In the genomic region with DNA sequence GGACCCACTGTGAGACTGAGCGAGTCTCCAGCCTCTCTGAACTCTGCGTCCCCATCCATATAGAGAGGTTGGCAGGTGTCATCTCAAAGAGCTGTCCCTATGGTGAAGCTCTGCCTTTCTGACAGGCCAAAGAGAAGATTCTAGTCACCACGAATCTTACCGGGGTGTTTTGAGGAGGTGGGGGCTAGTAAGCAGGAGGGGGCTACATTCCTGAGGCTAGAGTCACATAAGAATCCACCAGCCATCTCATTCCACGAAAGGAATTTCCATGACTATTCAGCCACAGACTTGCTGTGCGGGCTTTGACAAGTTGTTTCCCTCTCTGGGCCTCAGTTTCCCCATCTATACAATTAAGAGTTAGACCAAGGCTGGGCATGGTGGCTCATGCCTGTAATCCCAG, we compare ENCODE assay signal across 14 cellular contexts. TPM values are rescaled to one million over a fixed set of nuclear protein-coding genes. Genes with fewer than 3 reads are reported as not detected.
DNase-seq lines count a peak whose midpoint lies in the region; ATAC-seq, FAIRE-seq and TF ChIP-seq lines count a peak whose summit lies in the region.
"Had no signal": no experiment of that assay in that cellular context is flagged by ENCODE, and none has a peak within 500 bp of the region (broad histone marks: within the 10 kb centered on the region; RNA-seq: fewer than 3 reads in every experiment).

No MANE protein-coding gene starts in this region.

- no peak for TF ChIP-seq CTCF in astrocyte (IDR thresholded peaks at IDR 0.05; ENCODE audit: insufficient read depth, low read depth, low read length)
- TF ChIP-seq CTCF in smooth muscle cell (IDR thresholded peaks at IDR 0.05; ENCODE audit: borderline replicate concordance, insufficient read depth, poor library complexity, severe bottlenecking), result no peak
- no peak for TF ChIP-seq CTCF in CD8-positive, alpha-beta T cell (IDR thresholded peaks at IDR 0.05)

- H3K9me3 Mint-ChIP-seq in astrocyte (ENCODE audit: unreplicated experiment), result no peaks in the 10 kb centered on the region
- H3K9me3 Mint-ChIP-seq in CD8-positive, alpha-beta T cell, result no peaks in the 10 kb centered on the region
- H3K9me3 Mint-ChIP-seq: activated naive CD4-positive, alpha-beta T cell treated with anti-CD3 and anti-CD28 coated beads, Interleukin-2, amount 50 U/mL, for 72 hours had no signal

- H3K36me3 ChIP-seq in astrocyte (ENCODE audit: insufficient read depth, low read length) (peaks cover 9% of the 10 kb centered on the region), smooth muscle cell (ENCODE audit: low read depth) (no peaks in the 10 kb centered on the region)
- no peaks in the 10 kb centered on the region for H3K36me3 ChIP-seq in CD8-positive, alpha-beta T cell (ENCODE audit: insufficient read depth, low read length)
- H3K36me3 ChIP-seq: WERI-Rb-1 had no signal

- H3K4me1 ChIP-seq in astrocyte (ENCODE audit: insufficient read depth, low read length), result peaks cover 89% of the 10 kb centered on the region
- H3K4me1 ChIP-seq in smooth muscle cell (ENCODE audit: low read depth), result peaks cover 77% of the 10 kb centered on the region
- H3K4me1 ChIP-seq in CD8-positive, alpha-beta T cell (ENCODE audit: insufficient read depth, low read length), result no peaks in the 10 kb centered on the region

- H3K27ac ChIP-seq in astrocyte (ENCODE audit: low read depth, low read length) (peak overlapping the region; percentile 99), smooth muscle cell (ENCODE audit: low read depth) (peak overlapping the region; percentile 100)
- no peak overlapping the region for H3K27ac ChIP-seq in CD8-positive, alpha-beta T cell (ENCODE audit: low read depth, low read length)
- H3K27ac ChIP-seq: WERI-Rb-1 had no signal

- intact Hi-C loops in CD8-positive, alpha-beta T cell (cut with DNase I, micrococcal nuclease), result no loop called here

- H3F3A ChIP-seq in smooth muscle cell (ENCODE audit: low read depth), result peaks cover 40% of the 10 kb centered on the region

- H3K4me3 ChIP-seq in astrocyte (ENCODE audit: insufficient read depth, low read depth, low read length) (peak overlapping the region; percentile 19), smooth muscle cell (no peak overlapping the region)
- H3K4me3 ChIP-seq in CD8-positive, alpha-beta T cell (ENCODE audit: low read depth, low read length), result no peak overlapping the region

- 30% methylated on average over 6 of the region's 6 CpGs for WGBS in smooth muscle cell (ENCODE audit: low lambda C conversion rate)

- DNase-seq in EL (peak; percentile 87), astrocyte (ENCODE audit: low read depth) (peak; percentile 96), kidney glomerular epithelial cell (lab: John Stamatoyannopoulos, UW) (peak; percentile 75), smooth muscle cell (lab: John Stamatoyannopoulos, UW; ENCODE audit: unreplicated experiment) (no peak), mesenteric fat pad (ENCODE audit: low spot score) (no peak), NOMO-1 treated with DMSO at 0.1 percent for 48 hours (lab: John Stamatoyannopoulos, UW; ENCODE audit: unreplicated experiment) (no peak)
- no peak for DNase-seq in CD8-positive, alpha-beta T cell
- no peak for DNase-seq in activated CD4-positive, CD25-positive, alpha-beta regulatory T cell treated with anti-CD3 and anti-CD28 coated beads, Interleukin-2, amount 50 U/mL, for 72 hours
- DNase-seq: DMS53, KG1, NCI-H82, WERI-Rb-1 had no signal

- H3K27ac Mint-ChIP-seq in astrocyte (ENCODE audit: unreplicated experiment), result peak overlapping the region; percentile 97
- H3K27ac Mint-ChIP-seq in CD8-positive, alpha-beta T cell, result no peak overlapping the region

- no peak overlapping the region for H2AFZ ChIP-seq in astrocyte (ENCODE audit: low read depth, low read length)
- no peak overlapping the region for H2AFZ ChIP-seq in smooth muscle cell (ENCODE audit: low read depth)

- POLR2A ChIA-PET in CD8-positive, alpha-beta T cell (lab: Charles Lee), result no interaction called here

- no peaks in the 10 kb centered on the region for H3K27me3 Mint-ChIP-seq in astrocyte (ENCODE audit: low read depth, unreplicated experiment)
- peaks cover 8% of the 10 kb centered on the region for H3K27me3 Mint-ChIP-seq in CD8-positive, alpha-beta T cell (ENCODE audit: low read depth)

- peaks cover 13% of the 10 kb centered on the region for H3K36me3 Mint-ChIP-seq in astrocyte (ENCODE audit: low read depth, unreplicated experiment)
- H3K36me3 Mint-ChIP-seq in CD8-positive, alpha-beta T cell, result no peaks in the 10 kb centered on the region
- H3K36me3 Mint-ChIP-seq: activated naive CD4-positive, alpha-beta T cell treated with anti-CD3 and anti-CD28 coated beads, Interleukin-2, amount 50 U/mL, for 72 hours had no signal

- no peaks in the 10 kb centered on the region for H3K27me3 ChIP-seq in astrocyte (ENCODE audit: insufficient read depth, low read length)
- H3K27me3 ChIP-seq in smooth muscle cell (ENCODE audit: low read depth), result no peaks in the 10 kb centered on the region
- no peaks in the 10 kb centered on the region for H3K27me3 ChIP-seq in CD8-positive, alpha-beta T cell (ENCODE audit: insufficient read depth, low read length)

- CTCF ChIA-PET in CD8-positive, alpha-beta T cell (lab: Charles Lee), result interaction anchor here (1.6 kb wide), 1 partner anchor 9 kb away, joined by 4 read pairs; no protein-coding TSS in a partner anchor

- no peak for ATAC-seq in CD8-positive, alpha-beta T cell
- ATAC-seq: activated naive CD4-positive, alpha-beta T cell treated with anti-CD3 and anti-CD28 coated beads, Interleukin-2, amount 50 U/mL, for 72 hours had no signal

- H3K9ac ChIP-seq in astrocyte (ENCODE audit: low read length) (peak overlapping the region; percentile 90), smooth muscle cell (ENCODE audit: low read depth) (peak overlapping the region; percentile 96)

- peak overlapping the region; percentile 66 for H3K4me3 Mint-ChIP-seq in astrocyte (ENCODE audit: unreplicated experiment)
- no peak overlapping the region for H3K4me3 Mint-ChIP-seq in CD8-positive, alpha-beta T cell

- H3K4me2 ChIP-seq in astrocyte (ENCODE audit: low read length) (peak overlapping the region; percentile 82), smooth muscle cell (peak overlapping the region; percentile 76)

- H3K79me2 ChIP-seq in astrocyte (ENCODE audit: insufficient read depth, low read length) (peaks cover 44% of the 10 kb centered on the region), smooth muscle cell (ENCODE audit: low read depth) (peaks cover 47% of the 10 kb centered on the region)

- H3K9me3 ChIP-seq in astrocyte (ENCODE audit: insufficient read depth, low read depth, low read length) (no peaks in the 10 kb centered on the region), smooth muscle cell (replicated peaks; ENCODE audit: low read depth) (no peaks in the 10 kb centered on the region)
- H3K9me3 ChIP-seq in CD8-positive, alpha-beta T cell (ENCODE audit: low read length), result no peaks in the 10 kb centered on the region

- H4K20me1 ChIP-seq in astrocyte (ENCODE audit: insufficient read depth, low read length) (no peaks in the 10 kb centered on the region), smooth muscle cell (ENCODE audit: low read depth) (no peaks in the 10 kb centered on the region)

- no peak for FAIRE-seq in astrocyte (lab: Jason Lieb, UNC)
- FAIRE-seq: frontal cortex had no signal

- peaks cover 68% of the 10 kb centered on the region for H3K4me1 Mint-ChIP-seq in astrocyte (ENCODE audit: low read depth, unreplicated experiment)
- no peaks in the 10 kb centered on the region for H3K4me1 Mint-ChIP-seq in CD8-positive, alpha-beta T cell (ENCODE audit: low read depth)

RNA-seq across cellular contexts. Expression of a gene that starts 16.3 kb away (rescaled TPM):
- total RNA-seq in astrocyte, result 78.8 and 96.6 TPM in 2 replicates
- total RNA-seq in smooth muscle cell, result 362 and 370 TPM in 2 replicates
- polyA plus RNA-seq in smooth muscle cell, result 390 and 522 TPM in 2 replicates
- under 1 TPM in 1 of 2 experiments, not detected in 1; 0.05 TPM for total RNA-seq in CD8-positive, alpha-beta T cell
- total RNA-seq in mesenteric fat pad, result 201 TPM

RNA-seq across cellular contexts. Expression of a gene that starts 27.2 kb away (rescaled TPM):
- 0.50 TPM in 1 of 2 replicates, not detected in the other for total RNA-seq in astrocyte
- 1.4 and 3.9 TPM in 2 replicates for total RNA-seq in smooth muscle cell
- polyA plus RNA-seq in smooth muscle cell, result 5.0 and 8.5 TPM in 2 replicates
- total RNA-seq in CD8-positive, alpha-beta T cell, result not detected
- total RNA-seq in mesenteric fat pad, result 0.35 TPM
- total RNA-seq: activated naive CD4-positive, alpha-beta T cell treated with anti-CD3 and anti-CD28 coated beads, Interleukin-2, amount 50 U/mL, for 72 hours; frontal cortex had no signal

RNA-seq across cellular contexts. Expression of a gene that starts 50.5 kb away (rescaled TPM):
- total RNA-seq in astrocyte, result not detected in 2 replicates
- total RNA-seq in smooth muscle cell, result not detected in 2 replicates
- polyA plus RNA-seq in smooth muscle cell, result 0.10 TPM in 1 of 2 replicates, not detected in the other
- not detected for total RNA-seq in CD8-positive, alpha-beta T cell
- not detected for total RNA-seq in mesenteric fat pad
- total RNA-seq: activated naive CD4-positive, alpha-beta T cell treated with anti-CD3 and anti-CD28 coated beads, Interleukin-2, amount 50 U/mL, for 72 hours had no signal

RNA-seq across cellular contexts. Expression of a gene that starts 53.0 kb away (rescaled TPM):
- total RNA-seq in astrocyte, result 1.4 and 1.6 TPM in 2 replicates
- 3.9 and 6.2 TPM in 2 replicates for total RNA-seq in smooth muscle cell
- polyA plus RNA-seq in smooth muscle cell, result 2.2 and 12.9 TPM in 2 replicates
- total RNA-seq in CD8-positive, alpha-beta T cell, result under 1 TPM in 1 of 2 experiments, not detected in 1; 0.31 TPM
- 58.6 TPM for total RNA-seq in mesenteric fat pad

Comparison
In these comparisons a context has a peak if more than half of its experiments do, and no peak if none do; other contexts are left out.
1. DNase-seq: peak in EL (single experiment), astrocyte (single experiment) and kidney glomerular epithelial cell (single experiment); none in smooth muscle cell (single experiment), CD8-positive, alpha-beta T cell (0 of 7), mesenteric fat pad (single experiment), activated CD4-positive, CD25-positive, alpha-beta regulatory T cell treated with anti-CD3 and anti-CD28 coated beads, Interleukin-2, amount 50 U/mL, for 72 hours (single experiment) and NOMO-1 treated with DMSO at 0.1 percent for 48 hours (single experiment).
2. RNA of a gene that starts 16.3 kb away (total RNA-seq): 362 to 370 TPM in smooth muscle cell, 201 TPM in mesenteric fat pad (single experiment) and 78.8 to 96.6 TPM in astrocyte; 0.05 TPM in CD8-positive, alpha-beta T cell; every median in the first group is over 10 times any median in the second.